In genomic region chr17:48472485-48473281, GRCh38 we compare ENCODE assay signal across 12 cellular contexts. TPM values are rescaled to one million over a fixed set of nuclear protein-coding genes. Genes with fewer than 3 reads are reported as not detected.
DNase-seq lines count a peak whose midpoint lies in the region; ATAC-seq and TF ChIP-seq lines count a peak whose summit lies in the region.
"Had no signal": no experiment of that assay in that cellular context is flagged by ENCODE, and none has a peak within 500 bp of the region (broad histone marks: within the 10 kb centered on the region; RNA-seq: fewer than 3 reads in every experiment).

No MANE protein-coding gene starts in this region.

- H3K27me3 ChIP-seq in thyroid gland (no peaks in the 10 kb centered on the region), left lung (peaks cover 0 to 27% of the 10 kb centered on the region in 2 donors)

- H3K27ac Mint-ChIP-seq in activated CD8-positive, alpha-beta memory T cell treated with anti-CD3 and anti-CD28 coated beads, Interleukin-2, amount 10 ng/mL, durations not matched to agents 7 days and 5 days: peak overlapping the region; percentile 63

- H3K27me3 Mint-ChIP-seq in activated CD8-positive, alpha-beta memory T cell treated with anti-CD3 and anti-CD28 coated beads, Interleukin-2, amount 10 ng/mL, durations not matched to agents 7 days and 5 days: peaks cover 13% of the 10 kb centered on the region

- H3K27ac ChIP-seq in epithelial cell of prostate (peak overlapping the region; percentile 82), thyroid gland (no peak overlapping the region), left lung (no peak overlapping the region)
- H3K27ac ChIP-seq: C4-2B had no signal

- no peak for TF ChIP-seq POLR2A in thyroid gland (IDR thresholded peaks at IDR 0.05)

- H3K4me1 Mint-ChIP-seq in activated CD8-positive, alpha-beta memory T cell treated with anti-CD3 and anti-CD28 coated beads, Interleukin-2, amount 10 ng/mL, durations not matched to agents 7 days and 5 days: peaks cover 16% of the 10 kb centered on the region

- H3K9me3 Mint-ChIP-seq in activated CD8-positive, alpha-beta memory T cell treated with anti-CD3 and anti-CD28 coated beads, Interleukin-2, amount 10 ng/mL, durations not matched to agents 7 days and 5 days (ENCODE audit: low read depth): no peaks in the 10 kb centered on the region

- intact Hi-C loops in thyroid gland (cut with DNase I): no loop called here
- intact Hi-C loops in left lung (cut with DNase I): loop anchor here in 1 of 2 donors (10.0 kb wide), 1 partner anchor 108 kb away; no protein-coding TSS in a partner anchor

- WGBS in thyroid gland, 2 donors: 18 to 26% methylated on average over 5 of the region's 5 CpGs

- no peaks in the 10 kb centered on the region for H3K36me3 Mint-ChIP-seq in activated CD8-positive, alpha-beta memory T cell treated with anti-CD3 and anti-CD28 coated beads, Interleukin-2, amount 10 ng/mL, durations not matched to agents 7 days and 5 days

- H3K4me3 Mint-ChIP-seq in activated CD8-positive, alpha-beta memory T cell treated with anti-CD3 and anti-CD28 coated beads, Interleukin-2, amount 10 ng/mL, durations not matched to agents 7 days and 5 days: no peak overlapping the region

- H3K4me1 ChIP-seq in thyroid gland (peaks cover 0 to 8% of the 10 kb centered on the region in 2 donors), left lung (no peaks in the 10 kb centered on the region)

- TF ChIP-seq CTCF in thyroid gland (IDR thresholded peaks at IDR 0.05) (no peak), left lung (IDR thresholded peaks at IDR 0.05) (no peak)

- DNase-seq in activated CD8-positive, alpha-beta memory T cell treated with anti-CD3 and anti-CD28 coated beads, Interleukin-2, amount 10 ng/mL, durations not matched to agents 7 days and 5 days: peak; percentile 58
- no peak for DNase-seq in activated CD8-positive, alpha-beta memory T cell treated with anti-CD3 and anti-CD28 coated beads, Interleukin-2, amount 50 U/mL, for 48 hours
- DNase-seq in NCI-H345 (lab: John Stamatoyannopoulos, UW) (peak; percentile 86), epithelial cell of prostate (ENCODE audit: low read depth, low spot score) (no peak), thyroid gland (peak; percentile 72 to 75), left lung (no peak), OCI-M1 (lab: John Stamatoyannopoulos, UW) (no peak)
- DNase-seq: activated CD4-positive, CD25-positive, alpha-beta regulatory T cell; Kasumi-1 had no signal

- H3K36me3 ChIP-seq in thyroid gland (no peaks in the 10 kb centered on the region), left lung (no peaks in the 10 kb centered on the region)

- H3K4me3 ChIP-seq in thyroid gland (replicated peaks in 1 of 3) (no peak overlapping the region), left lung (no peak overlapping the region)

- CTCF ChIA-PET in activated CD8-positive, alpha-beta memory T cell treated with anti-CD3 and anti-CD28 coated beads, Interleukin-2, amount 10 ng/mL, durations not matched to agents 7 days and 5 days (lab: Charles Lee): interaction anchor here (1.0 to 2.1 kb wide), 4 partner anchors 13 to 165 kb away, joined by 3 to 6 read pairs (median 4); no protein-coding TSS in a partner anchor

- H3K9me3 ChIP-seq in thyroid gland (no peaks in the 10 kb centered on the region), left lung (no peaks in the 10 kb centered on the region)

- peak; percentile 86 for ATAC-seq in activated CD8-positive, alpha-beta memory T cell treated with anti-CD3 and anti-CD28 coated beads, Interleukin-2, amount 10 ng/mL, durations not matched to agents 7 days and 5 days
- ATAC-seq in HG02870 (IDR thresholded peaks at IDR 0.05; ENCODE audit: unreplicated experiment): no peak
- ATAC-seq in left lung: no peak

RNA-seq across cellular contexts. Expression of gene SKAP1, which starts 42.7 kb away (rescaled TPM):
- total RNA-seq in activated CD8-positive, alpha-beta memory T cell treated with anti-CD3 and anti-CD28 coated beads, Interleukin-2, amount 10 ng/mL, durations not matched to agents 7 days and 5 days: 10 to 100 TPM; 75.5 to 91.4 TPM
- 1 to 10 TPM in 2 of 4 donors, under 1 TPM in 2; 0.33 to 2.1 (median 1.0) TPM for total RNA-seq in thyroid gland
- total RNA-seq in left lung: 1 to 10 TPM; 1.9 to 3.0 TPM

RNA-seq across cellular contexts. Expression of gene HOXB1, which starts 58.1 kb away (rescaled TPM):
- not detected for total RNA-seq in activated CD8-positive, alpha-beta memory T cell treated with anti-CD3 and anti-CD28 coated beads, Interleukin-2, amount 10 ng/mL, durations not matched to agents 7 days and 5 days
- total RNA-seq in thyroid gland: not detected
- total RNA-seq in left lung: not detected
- total RNA-seq: mesenteric fat pad had no signal

Comparison
In these comparisons a context has a peak if more than half of its experiments do, and no peak if none do; other contexts are left out.
1. DNase-seq: peak in activated CD8-positive, alpha-beta memory T cell treated with anti-CD3 and anti-CD28 coated beads, Interleukin-2, amount 10 ng/mL, durations not matched to agents 7 days and 5 days (single experiment), NCI-H345 (single experiment) and thyroid gland (2 of 2); none in activated CD8-positive, alpha-beta memory T cell treated with anti-CD3 and anti-CD28 coated beads, Interleukin-2, amount 50 U/mL, for 48 hours (single experiment), epithelial cell of prostate (single experiment), left lung (0 of 2) and OCI-M1 (single experiment).
2. RNA of gene SKAP1, which starts 42.7 kb away (total RNA-seq): 75.5 to 91.4 TPM in activated CD8-positive, alpha-beta memory T cell treated with anti-CD3 and anti-CD28 coated beads, Interleukin-2, amount 10 ng/mL, durations not matched to agents 7 days and 5 days; 1.9 to 3.0 TPM in left lung and 0.33 to 2.1 TPM in thyroid gland; every median in the first group is over 10 times any median in the second.